In the genomic region with DNA sequence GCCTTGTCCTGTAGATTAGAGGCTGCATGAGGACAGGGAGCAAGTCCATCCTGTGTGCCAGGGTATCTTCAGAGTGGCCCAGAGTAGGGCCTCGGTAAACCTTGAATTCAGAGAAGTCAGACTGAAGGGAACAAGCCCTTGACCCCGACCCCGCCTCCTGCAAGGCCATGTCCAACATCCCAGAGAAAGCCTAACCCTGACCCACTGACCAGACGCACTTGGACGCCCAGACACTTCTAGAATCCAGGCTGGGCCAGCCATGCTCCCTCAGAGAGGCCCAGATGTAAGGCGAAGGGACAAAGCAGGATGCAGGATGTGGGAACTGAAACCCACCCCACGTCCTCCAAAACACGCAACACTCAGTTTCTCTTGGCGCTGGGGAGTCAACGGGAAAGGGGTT, we compare ENCODE assay signal across 2 cellular contexts.
TF ChIP-seq lines count a peak whose summit lies in the region.

No MANE protein-coding gene starts in this region.

TF ChIP-seq in GM23338, 12 proteins besides CTCF, POLR2A, EP300 and RAD21 (continues in another document):
- TF ChIP-seq ZNF331 (CRISPR knock-in tag; IDR thresholded peaks at IDR 0.05; ENCODE audit: low read depth) (no peak), NANOG (IDR thresholded peaks at IDR 0.05; ENCODE audit: borderline replicate concordance) (no peak), CREB1 (CRISPR knock-in tag; IDR thresholded peaks at IDR 0.05; ENCODE audit: low read depth) (no peak), EZH2 (IDR thresholded peaks at IDR 0.05; ENCODE audit: low read depth, unreplicated experiment) (no peak), ZNF114 (CRISPR knock-in tag; IDR thresholded peaks at IDR 0.05) (no peak), POLR2AphosphoS5 (IDR thresholded peaks at IDR 0.05; ENCODE audit: low read depth) (no peak), EZH2phosphoT487 (IDR thresholded peaks at IDR 0.05; ENCODE audit: unreplicated experiment) (no peak)
- TF ChIP-seq, protein P1, sequence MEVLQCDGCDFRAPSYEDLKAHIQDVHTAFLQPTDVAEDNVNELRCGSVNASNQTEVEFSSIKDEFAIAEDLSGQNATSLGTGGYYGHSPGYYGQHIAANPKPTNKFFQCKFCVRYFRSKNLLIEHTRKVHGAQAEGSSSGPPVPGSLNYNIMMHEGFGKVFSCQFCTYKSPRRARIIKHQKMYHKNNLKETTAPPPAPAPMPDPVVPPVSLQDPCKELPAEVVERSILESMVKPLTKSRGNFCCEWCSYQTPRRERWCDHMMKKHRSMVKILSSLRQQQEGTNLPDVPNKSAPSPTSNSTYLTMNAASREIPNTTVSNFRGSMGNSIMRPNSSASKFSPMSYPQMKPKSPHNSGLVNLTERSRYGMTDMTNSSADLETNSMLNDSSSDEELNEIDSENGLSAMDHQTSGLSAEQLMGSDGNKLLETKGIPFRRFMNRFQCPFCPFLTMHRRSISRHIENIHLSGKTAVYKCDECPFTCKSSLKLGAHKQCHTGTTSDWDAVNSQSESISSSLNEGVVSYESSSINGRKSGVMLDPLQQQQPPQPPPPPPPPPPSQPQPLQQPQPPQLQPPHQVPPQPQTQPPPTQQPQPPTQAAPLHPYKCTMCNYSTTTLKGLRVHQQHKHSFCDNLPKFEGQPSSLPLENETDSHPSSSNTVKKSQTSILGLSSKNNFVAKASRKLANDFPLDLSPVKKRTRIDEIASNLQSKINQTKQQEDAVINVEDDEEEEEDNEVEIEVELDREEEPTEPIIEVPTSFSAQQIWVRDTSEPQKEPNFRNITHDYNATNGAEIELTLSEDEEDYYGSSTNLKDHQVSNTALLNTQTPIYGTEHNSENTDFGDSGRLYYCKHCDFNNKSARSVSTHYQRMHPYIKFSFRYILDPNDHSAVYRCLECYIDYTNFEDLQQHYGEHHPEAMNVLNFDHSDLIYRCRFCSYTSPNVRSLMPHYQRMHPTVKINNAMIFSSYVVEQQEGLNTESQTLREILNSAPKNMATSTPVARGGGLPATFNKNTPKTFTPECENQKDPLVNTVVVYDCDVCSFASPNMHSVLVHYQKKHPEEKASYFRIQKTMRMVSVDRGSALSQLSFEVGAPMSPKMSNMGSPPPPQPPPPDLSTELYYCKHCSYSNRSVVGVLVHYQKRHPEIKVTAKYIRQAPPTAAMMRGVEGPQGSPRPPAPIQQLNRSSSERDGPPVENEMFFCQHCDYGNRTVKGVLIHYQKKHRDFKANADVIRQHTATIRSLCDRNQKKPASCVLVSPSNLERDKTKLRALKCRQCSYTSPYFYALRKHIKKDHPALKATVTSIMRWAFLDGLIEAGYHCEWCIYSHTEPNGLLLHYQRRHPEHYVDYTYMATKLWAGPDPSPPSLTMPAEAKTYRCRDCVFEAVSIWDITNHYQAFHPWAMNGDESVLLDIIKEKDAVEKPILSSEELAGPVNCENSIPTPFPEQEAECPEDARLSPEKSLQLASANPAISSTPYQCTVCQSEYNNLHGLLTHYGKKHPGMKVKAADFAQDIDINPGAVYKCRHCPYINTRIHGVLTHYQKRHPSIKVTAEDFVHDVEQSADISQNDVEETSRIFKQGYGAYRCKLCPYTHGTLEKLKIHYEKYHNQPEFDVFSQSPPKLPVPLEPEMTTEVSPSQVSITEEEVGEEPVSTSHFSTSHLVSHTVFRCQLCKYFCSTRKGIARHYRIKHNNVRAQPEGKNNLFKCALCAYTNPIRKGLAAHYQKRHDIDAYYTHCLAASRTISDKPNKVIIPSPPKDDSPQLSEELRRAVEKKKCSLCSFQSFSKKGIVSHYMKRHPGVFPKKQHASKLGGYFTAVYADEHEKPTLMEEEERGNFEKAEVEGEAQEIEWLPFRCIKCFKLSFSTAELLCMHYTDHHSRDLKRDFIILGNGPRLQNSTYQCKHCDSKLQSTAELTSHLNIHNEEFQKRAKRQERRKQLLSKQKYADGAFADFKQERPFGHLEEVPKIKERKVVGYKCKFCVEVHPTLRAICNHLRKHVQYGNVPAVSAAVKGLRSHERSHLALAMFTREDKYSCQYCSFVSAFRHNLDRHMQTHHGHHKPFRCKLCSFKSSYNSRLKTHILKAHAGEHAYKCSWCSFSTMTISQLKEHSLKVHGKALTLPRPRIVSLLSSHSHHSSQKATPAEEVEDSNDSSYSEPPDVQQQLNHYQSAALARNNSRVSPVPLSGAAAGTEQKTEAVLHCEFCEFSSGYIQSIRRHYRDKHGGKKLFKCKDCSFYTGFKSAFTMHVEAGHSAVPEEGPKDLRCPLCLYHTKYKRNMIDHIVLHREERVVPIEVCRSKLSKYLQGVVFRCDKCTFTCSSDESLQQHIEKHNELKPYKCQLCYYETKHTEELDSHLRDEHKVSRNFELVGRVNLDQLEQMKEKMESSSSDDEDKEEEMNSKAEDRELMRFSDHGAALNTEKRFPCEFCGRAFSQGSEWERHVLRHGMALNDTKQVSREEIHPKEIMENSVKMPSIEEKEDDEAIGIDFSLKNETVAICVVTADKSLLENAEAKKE (CRISPR knock-in tag; IDR thresholded peaks at IDR 0.05) = no peak
- TF ChIP-seq, protein P2, sequence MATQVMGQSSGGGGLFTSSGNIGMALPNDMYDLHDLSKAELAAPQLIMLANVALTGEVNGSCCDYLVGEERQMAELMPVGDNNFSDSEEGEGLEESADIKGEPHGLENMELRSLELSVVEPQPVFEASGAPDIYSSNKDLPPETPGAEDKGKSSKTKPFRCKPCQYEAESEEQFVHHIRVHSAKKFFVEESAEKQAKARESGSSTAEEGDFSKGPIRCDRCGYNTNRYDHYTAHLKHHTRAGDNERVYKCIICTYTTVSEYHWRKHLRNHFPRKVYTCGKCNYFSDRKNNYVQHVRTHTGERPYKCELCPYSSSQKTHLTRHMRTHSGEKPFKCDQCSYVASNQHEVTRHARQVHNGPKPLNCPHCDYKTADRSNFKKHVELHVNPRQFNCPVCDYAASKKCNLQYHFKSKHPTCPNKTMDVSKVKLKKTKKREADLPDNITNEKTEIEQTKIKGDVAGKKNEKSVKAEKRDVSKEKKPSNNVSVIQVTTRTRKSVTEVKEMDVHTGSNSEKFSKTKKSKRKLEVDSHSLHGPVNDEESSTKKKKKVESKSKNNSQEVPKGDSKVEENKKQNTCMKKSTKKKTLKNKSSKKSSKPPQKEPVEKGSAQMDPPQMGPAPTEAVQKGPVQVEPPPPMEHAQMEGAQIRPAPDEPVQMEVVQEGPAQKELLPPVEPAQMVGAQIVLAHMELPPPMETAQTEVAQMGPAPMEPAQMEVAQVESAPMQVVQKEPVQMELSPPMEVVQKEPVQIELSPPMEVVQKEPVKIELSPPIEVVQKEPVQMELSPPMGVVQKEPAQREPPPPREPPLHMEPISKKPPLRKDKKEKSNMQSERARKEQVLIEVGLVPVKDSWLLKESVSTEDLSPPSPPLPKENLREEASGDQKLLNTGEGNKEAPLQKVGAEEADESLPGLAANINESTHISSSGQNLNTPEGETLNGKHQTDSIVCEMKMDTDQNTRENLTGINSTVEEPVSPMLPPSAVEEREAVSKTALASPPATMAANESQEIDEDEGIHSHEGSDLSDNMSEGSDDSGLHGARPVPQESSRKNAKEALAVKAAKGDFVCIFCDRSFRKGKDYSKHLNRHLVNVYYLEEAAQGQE (IDR thresholded peaks at IDR 0.05; ENCODE audit: unreplicated experiment) = no peak
- TF ChIP-seq, protein P3, sequence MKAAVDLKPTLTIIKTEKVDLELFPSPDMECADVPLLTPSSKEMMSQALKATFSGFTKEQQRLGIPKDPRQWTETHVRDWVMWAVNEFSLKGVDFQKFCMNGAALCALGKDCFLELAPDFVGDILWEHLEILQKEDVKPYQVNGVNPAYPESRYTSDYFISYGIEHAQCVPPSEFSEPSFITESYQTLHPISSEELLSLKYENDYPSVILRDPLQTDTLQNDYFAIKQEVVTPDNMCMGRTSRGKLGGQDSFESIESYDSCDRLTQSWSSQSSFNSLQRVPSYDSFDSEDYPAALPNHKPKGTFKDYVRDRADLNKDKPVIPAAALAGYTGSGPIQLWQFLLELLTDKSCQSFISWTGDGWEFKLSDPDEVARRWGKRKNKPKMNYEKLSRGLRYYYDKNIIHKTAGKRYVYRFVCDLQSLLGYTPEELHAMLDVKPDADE (IDR thresholded peaks at IDR 0.05) = no peak

TF ChIP-seq in GM12878, 131 proteins besides CTCF, POLR2A, EP300 and RAD21:
- no peak for TF ChIP-seq TARDBP (IDR thresholded peaks at IDR 0.05; ENCODE audit: borderline replicate concordance)
- TF ChIP-seq, protein P4, sequence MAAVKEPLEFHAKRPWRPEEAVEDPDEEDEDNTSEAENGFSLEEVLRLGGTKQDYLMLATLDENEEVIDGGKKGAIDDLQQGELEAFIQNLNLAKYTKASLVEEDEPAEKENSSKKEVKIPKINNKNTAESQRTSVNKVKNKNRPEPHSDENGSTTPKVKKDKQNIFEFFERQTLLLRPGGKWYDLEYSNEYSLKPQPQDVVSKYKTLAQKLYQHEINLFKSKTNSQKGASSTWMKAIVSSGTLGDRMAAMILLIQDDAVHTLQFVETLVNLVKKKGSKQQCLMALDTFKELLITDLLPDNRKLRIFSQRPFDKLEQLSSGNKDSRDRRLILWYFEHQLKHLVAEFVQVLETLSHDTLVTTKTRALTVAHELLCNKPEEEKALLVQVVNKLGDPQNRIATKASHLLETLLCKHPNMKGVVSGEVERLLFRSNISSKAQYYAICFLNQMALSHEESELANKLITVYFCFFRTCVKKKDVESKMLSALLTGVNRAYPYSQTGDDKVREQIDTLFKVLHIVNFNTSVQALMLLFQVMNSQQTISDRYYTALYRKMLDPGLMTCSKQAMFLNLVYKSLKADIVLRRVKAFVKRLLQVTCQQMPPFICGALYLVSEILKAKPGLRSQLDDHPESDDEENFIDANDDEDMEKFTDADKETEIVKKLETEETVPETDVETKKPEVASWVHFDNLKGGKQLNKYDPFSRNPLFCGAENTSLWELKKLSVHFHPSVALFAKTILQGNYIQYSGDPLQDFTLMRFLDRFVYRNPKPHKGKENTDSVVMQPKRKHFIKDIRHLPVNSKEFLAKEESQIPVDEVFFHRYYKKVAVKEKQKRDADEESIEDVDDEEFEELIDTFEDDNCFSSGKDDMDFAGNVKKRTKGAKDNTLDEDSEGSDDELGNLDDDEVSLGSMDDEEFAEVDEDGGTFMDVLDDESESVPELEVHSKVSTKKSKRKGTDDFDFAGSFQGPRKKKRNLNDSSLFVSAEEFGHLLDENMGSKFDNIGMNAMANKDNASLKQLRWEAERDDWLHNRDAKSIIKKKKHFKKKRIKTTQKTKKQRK (IDR thresholded peaks at IDR 0.05; ENCODE audit: low read depth, low read length) = no peak
- no peak for TF ChIP-seq EED (IDR thresholded peaks at IDR 0.05; ENCODE audit: low read depth)
- TF ChIP-seq STAT3 (IDR thresholded peaks at IDR 0.05; ENCODE audit: low read depth, low read length) = no peak
- peak; percentile 30; the same call in 1 of the 2 replicates for TF ChIP-seq SPI1 (IDR thresholded peaks at IDR 0.05; ENCODE audit: borderline replicate concordance, insufficient read depth, low read depth, low read length)
- TF ChIP-seq IKZF1 (conservative IDR thresholded peaks at IDR 0.05) = peak; percentile 10; the same call in 1 of the 2 replicates
- no peak for TF ChIP-seq CREB1 (IDR thresholded peaks at IDR 0.05; ENCODE audit: low read depth)
- TF ChIP-seq PAX8 (IDR thresholded peaks at IDR 0.05) = no peak
- TF ChIP-seq, protein P5, sequence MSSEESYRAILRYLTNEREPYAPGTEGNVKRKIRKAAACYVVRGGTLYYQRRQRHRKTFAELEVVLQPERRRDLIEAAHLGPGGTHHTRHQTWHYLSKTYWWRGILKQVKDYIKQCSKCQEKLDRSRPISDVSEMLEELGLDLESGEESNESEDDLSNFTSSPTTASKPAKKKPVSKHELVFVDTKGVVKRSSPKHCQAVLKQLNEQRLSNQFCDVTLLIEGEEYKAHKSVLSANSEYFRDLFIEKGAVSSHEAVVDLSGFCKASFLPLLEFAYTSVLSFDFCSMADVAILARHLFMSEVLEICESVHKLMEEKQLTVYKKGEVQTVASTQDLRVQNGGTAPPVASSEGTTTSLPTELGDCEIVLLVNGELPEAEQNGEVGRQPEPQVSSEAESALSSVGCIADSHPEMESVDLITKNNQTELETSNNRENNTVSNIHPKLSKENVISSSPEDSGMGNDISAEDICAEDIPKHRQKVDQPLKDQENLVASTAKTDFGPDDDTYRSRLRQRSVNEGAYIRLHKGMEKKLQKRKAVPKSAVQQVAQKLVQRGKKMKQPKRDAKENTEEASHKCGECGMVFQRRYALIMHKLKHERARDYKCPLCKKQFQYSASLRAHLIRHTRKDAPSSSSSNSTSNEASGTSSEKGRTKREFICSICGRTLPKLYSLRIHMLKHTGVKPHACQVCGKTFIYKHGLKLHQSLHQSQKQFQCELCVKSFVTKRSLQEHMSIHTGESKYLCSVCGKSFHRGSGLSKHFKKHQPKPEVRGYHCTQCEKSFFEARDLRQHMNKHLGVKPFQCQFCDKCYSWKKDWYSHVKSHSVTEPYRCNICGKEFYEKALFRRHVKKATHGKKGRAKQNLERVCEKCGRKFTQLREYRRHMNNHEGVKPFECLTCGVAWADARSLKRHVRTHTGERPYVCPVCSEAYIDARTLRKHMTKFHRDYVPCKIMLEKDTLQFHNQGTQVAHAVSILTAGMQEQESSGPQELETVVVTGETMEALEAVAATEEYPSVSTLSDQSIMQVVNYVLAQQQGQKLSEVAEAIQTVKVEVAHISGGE (CRISPR knock-in tag; IDR thresholded peaks at IDR 0.05) = no peak
- no peak for TF ChIP-seq SMAD1 (IDR thresholded peaks at IDR 0.05; ENCODE audit: low read depth, partially characterized antibody)
- no peak for TF ChIP-seq NR2C2 (IDR thresholded peaks at IDR 0.05; ENCODE audit: borderline replicate concordance, control insufficient read depth, insufficient read length, low read depth)
- no peak for TF ChIP-seq SIX5 (IDR thresholded peaks at IDR 0.05; ENCODE audit: low read depth, low read length, severe bottlenecking)
